In the genomic region with DNA sequence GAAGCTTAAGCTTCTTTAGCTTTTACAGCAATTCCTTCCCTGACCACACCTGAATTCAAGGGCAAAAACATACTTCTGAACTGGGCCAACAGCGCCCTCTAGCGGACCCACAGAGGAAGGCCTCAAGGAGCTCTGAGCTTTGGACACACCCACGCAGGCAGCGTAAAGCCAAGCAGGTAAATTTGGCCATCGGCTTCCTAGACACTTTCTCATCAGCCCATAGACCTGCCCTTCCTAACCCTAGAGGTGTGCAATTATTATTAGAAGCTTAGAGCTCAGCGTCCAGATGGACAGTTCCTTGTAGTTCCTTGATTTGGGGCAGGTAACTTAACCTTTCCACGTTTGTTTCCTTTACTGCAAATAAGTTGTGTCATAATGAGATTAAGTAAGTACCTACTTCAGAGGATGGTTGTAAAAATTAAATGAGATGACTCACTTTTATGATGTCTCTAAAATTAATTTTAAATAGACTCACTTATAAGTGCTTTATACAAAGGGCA, we compare ENCODE assay signal across 8 cellular contexts. TPM values are rescaled to one million over a fixed set of nuclear protein-coding genes. Genes with fewer than 3 reads are reported as not detected.
DNase-seq lines count a peak whose midpoint lies in the region; TF ChIP-seq lines count a peak whose summit lies in the region.

No MANE protein-coding gene starts in this region.

- no peaks in the 10 kb centered on the region for H3K4me1 Mint-ChIP-seq in activated T-helper 1 cell treated with anti-CD3 and anti-CD28 coated beads, Interleukin-12 subunit alpha, Interleukin-12 subunit beta, Interleukin-2, Interleukin-4 antibody, amounts not matched to agents 30 ng/mL and 10 ng/mL and 1 ng/mL, durations not matched to agents 14 hours and 24 hours and 36 hours (ENCODE audit: low read depth)
- no peaks in the 10 kb centered on the region for H3K4me1 Mint-ChIP-seq in progenitor cell of endocrine pancreas (ENCODE audit: low read depth)

- DNase-seq in M059J (ENCODE audit: low read depth) (peak; percentile 69), RWPE1 (ENCODE audit: low spot score) (peak; percentile 60), foreskin melanocyte (peak; percentile 7), progenitor cell of endocrine pancreas (ENCODE audit: low spot score, unreplicated experiment) (peak; percentile 71), uterus (peak; percentile 22 to 28), mesenteric fat pad (ENCODE audit: low spot score) (no peak)
- DNase-seq in activated T-helper 1 cell treated with anti-CD3 and anti-CD28 coated beads, Interleukin-12 subunit alpha, Interleukin-12 subunit beta, Interleukin-2, Interleukin-4 antibody, amounts not matched to agents 30 ng/mL and 10 ng/mL and 1 ng/mL, durations not matched to agents 14 hours and 24 hours and 36 hours (ENCODE audit: low spot score), result peak; percentile 59

- peak overlapping the region; percentile 55 for H3K4me2 ChIP-seq in DOHH2 (ENCODE audit: low read length)

- peaks cover 39% of the 10 kb centered on the region for H3K79me2 ChIP-seq in DOHH2 (ENCODE audit: control insufficient read depth, low read length)

- H3K27ac ChIP-seq in DOHH2 (ENCODE audit: low read depth, low read length) (no peak overlapping the region), RWPE1 (no peak overlapping the region), uterus (no peak overlapping the region)

- H3K9me3 Mint-ChIP-seq in activated T-helper 1 cell treated with anti-CD3 and anti-CD28 coated beads, Interleukin-12 subunit alpha, Interleukin-12 subunit beta, Interleukin-2, Interleukin-4 antibody, amounts not matched to agents 30 ng/mL and 10 ng/mL and 1 ng/mL, durations not matched to agents 14 hours and 24 hours and 36 hours, result no peaks in the 10 kb centered on the region
- peaks cover 9% of the 10 kb centered on the region for H3K9me3 Mint-ChIP-seq in progenitor cell of endocrine pancreas (ENCODE audit: low read depth)

- H3K9me3 ChIP-seq in DOHH2 (ENCODE audit: control insufficient read depth, insufficient read depth, low read length) (no peaks in the 10 kb centered on the region), uterus (no peaks in the 10 kb centered on the region)

- peaks cover 27% of the 10 kb centered on the region for H3K27me3 Mint-ChIP-seq in activated T-helper 1 cell treated with anti-CD3 and anti-CD28 coated beads, Interleukin-12 subunit alpha, Interleukin-12 subunit beta, Interleukin-2, Interleukin-4 antibody, amounts not matched to agents 30 ng/mL and 10 ng/mL and 1 ng/mL, durations not matched to agents 14 hours and 24 hours and 36 hours (ENCODE audit: insufficient read depth)
- peaks cover 23% of the 10 kb centered on the region for H3K27me3 Mint-ChIP-seq in progenitor cell of endocrine pancreas

- H3K4me3 ChIP-seq in DOHH2 (ENCODE audit: low read length) (peak overlapping the region; percentile 72), uterus (no peak overlapping the region)

- no peaks in the 10 kb centered on the region for H3K9me2 ChIP-seq in DOHH2 (replicated peaks; ENCODE audit: control insufficient read depth, low read length)

- peaks cover 5% of the 10 kb centered on the region; the same call in 1 of the 2 replicates for H3K36me3 ChIP-seq in DOHH2 (ENCODE audit: control insufficient read depth, low read length)
- H3K36me3 ChIP-seq in uterus, result no peaks in the 10 kb centered on the region

- H4K20me1 ChIP-seq in DOHH2 (ENCODE audit: control insufficient read depth, insufficient read depth, low read depth, low read length), result no peaks in the 10 kb centered on the region

- H3K4me3 Mint-ChIP-seq in activated T-helper 1 cell treated with anti-CD3 and anti-CD28 coated beads, Interleukin-12 subunit alpha, Interleukin-12 subunit beta, Interleukin-2, Interleukin-4 antibody, amounts not matched to agents 30 ng/mL and 10 ng/mL and 1 ng/mL, durations not matched to agents 14 hours and 24 hours and 36 hours, result no peak overlapping the region
- no peak overlapping the region for H3K4me3 Mint-ChIP-seq in progenitor cell of endocrine pancreas (ENCODE audit: low read depth)

- H3K27ac Mint-ChIP-seq in activated T-helper 1 cell treated with anti-CD3 and anti-CD28 coated beads, Interleukin-12 subunit alpha, Interleukin-12 subunit beta, Interleukin-2, Interleukin-4 antibody, amounts not matched to agents 30 ng/mL and 10 ng/mL and 1 ng/mL, durations not matched to agents 14 hours and 24 hours and 36 hours, result no peak overlapping the region
- no peak overlapping the region for H3K27ac Mint-ChIP-seq in progenitor cell of endocrine pancreas

- H3F3A ChIP-seq in DOHH2 (ENCODE audit: control insufficient read depth, insufficient read depth), result no peaks in the 10 kb centered on the region

- peaks cover 31% of the 10 kb centered on the region for H3K4me1 ChIP-seq in DOHH2 (ENCODE audit: control insufficient read depth, low read length)
- H3K4me1 ChIP-seq in uterus, result no peaks in the 10 kb centered on the region

- no peaks in the 10 kb centered on the region for H3K36me3 Mint-ChIP-seq in activated T-helper 1 cell treated with anti-CD3 and anti-CD28 coated beads, Interleukin-12 subunit alpha, Interleukin-12 subunit beta, Interleukin-2, Interleukin-4 antibody, amounts not matched to agents 30 ng/mL and 10 ng/mL and 1 ng/mL, durations not matched to agents 14 hours and 24 hours and 36 hours (ENCODE audit: low read depth)
- no peaks in the 10 kb centered on the region for H3K36me3 Mint-ChIP-seq in progenitor cell of endocrine pancreas (ENCODE audit: insufficient read depth)

- no peak for TF ChIP-seq POLR2A in uterus (IDR thresholded peaks at IDR 0.05)

- TF ChIP-seq CTCF in DOHH2 (IDR thresholded peaks at IDR 0.05; ENCODE audit: low read depth, low read length, poor library complexity, severe bottlenecking), result peak; percentile 97
- peak; percentile 89 for TF ChIP-seq CTCF in RWPE1 (conservative IDR thresholded peaks at IDR 0.05; ENCODE audit: low read depth)
- TF ChIP-seq CTCF in progenitor cell of endocrine pancreas (IDR thresholded peaks at IDR 0.05; ENCODE audit: unreplicated experiment), result peak; percentile 98
- TF ChIP-seq CTCF in uterus (IDR thresholded peaks at IDR 0.05), result peak; percentile 49 to 67 (median 61)

- intact Hi-C loops in activated T-helper 1 cell treated with anti-CD3 and anti-CD28 coated beads, Interleukin-12 subunit alpha, Interleukin-12 subunit beta, Interleukin-2, Interleukin-4 antibody, amounts not matched to agents 30 ng/mL and 10 ng/mL and 1 ng/mL, durations not matched to agents 14 hours and 24 hours and 36 hours (cut with micrococcal nuclease), result loop anchor here (10.0 kb wide), 1 partner anchor 77 kb away; no protein-coding TSS in a partner anchor
- intact Hi-C loops in uterus (cut with DNase I; ENCODE audit: low total_unique reads), result no loop called here

- H3K27me3 ChIP-seq in DOHH2 (ENCODE audit: control insufficient read depth, low read length) (peaks cover 12% of the 10 kb centered on the region), uterus (no peaks in the 10 kb centered on the region)

- POLR2A ChIA-PET in RWPE1 (lab: Yijun Ruan, JAX; ENCODE audit: low non-redundant PET), result no interaction called here

- CTCF ChIA-PET in RWPE1 (lab: Yijun Ruan, JAX), result interaction anchor here (0.5 to 1.4 kb wide), 8 partner anchors 8 to 117 kb away, joined by 3 to 7 read pairs (median 4); no protein-coding TSS in a partner anchor

RNA-seq across cellular contexts. Expression of gene HMGXB4, which starts 25.7 kb away (rescaled TPM):
- 8.3 and 17.6 TPM in 2 replicates for total RNA-seq in M059J (2014; rRNA removed; shearing (Covaris generic))
- 45.7 and 47.9 TPM in 2 replicates for total RNA-seq in activated T-helper 1 cell treated with anti-CD3 and anti-CD28 coated beads, Interleukin-12 subunit alpha, Interleukin-12 subunit beta, Interleukin-2, Interleukin-4 antibody, amounts not matched to agents 30 ng/mL and 10 ng/mL and 1 ng/mL, durations not matched to agents 14 hours and 24 hours and 36 hours
- total RNA-seq in progenitor cell of endocrine pancreas (23.0 and 25.0 TPM in 2 replicates), uterus (10 to 100 TPM; 15.1 to 29.6 (median 20.8) TPM), mesenteric fat pad (14.0 TPM)
